Comparison of ENCODE assay signal across 8 cellular contexts in genomic region chr11:124875943-124876817, GRCh38. TPM values are rescaled to one million over a fixed set of nuclear protein-coding genes. Genes with fewer than 3 reads are reported as not detected.
DNase-seq lines count a peak whose midpoint lies in the region; ATAC-seq and TF ChIP-seq lines count a peak whose summit lies in the region.

No MANE protein-coding gene starts in this region.

- H3K36me3 ChIP-seq in CD8-positive, alpha-beta T cell (ENCODE audit: insufficient read depth, low read length): no peaks in the 10 kb centered on the region
- H3K36me3 ChIP-seq in OCI-LY7 (ENCODE audit: insufficient read depth, low read length) (no peaks in the 10 kb centered on the region), muscle layer of colon (ENCODE audit: insufficient read depth, low read length) (no peaks in the 10 kb centered on the region)

- H3K9me2 ChIP-seq in OCI-LY7 (ENCODE audit: insufficient read depth, low read length): no peaks in the 10 kb centered on the region

- peak overlapping the region; percentile 46 for H2AFZ ChIP-seq in OCI-LY7 (ENCODE audit: low read length)

- no peaks in the 10 kb centered on the region for H3K9me3 ChIP-seq in CD8-positive, alpha-beta T cell (ENCODE audit: low read length)
- no peaks in the 10 kb centered on the region for H3K9me3 ChIP-seq in OCI-LY7 (ENCODE audit: low read length)
- H3K9me3 ChIP-seq in muscle layer of colon (ENCODE audit: low read length): no peaks in the 10 kb centered on the region

- no peaks in the 10 kb centered on the region for H3K27me3 ChIP-seq in CD8-positive, alpha-beta T cell (ENCODE audit: insufficient read depth, low read length)
- peaks cover 0 to 26% of the 10 kb centered on the region in 2 donors for H3K27me3 ChIP-seq in muscle layer of colon (ENCODE audit: control insufficient read depth in 1 of 2, insufficient read depth in 2 of 2, low read length in 2 of 2)

- H3K4me3 ChIP-seq in CD8-positive, alpha-beta T cell (ENCODE audit: low read depth, low read length): peak overlapping the region; percentile 75
- peak overlapping the region; percentile 57 for H3K4me3 ChIP-seq in OCI-LY7 (ENCODE audit: low read depth, low read length, poor library complexity, severe bottlenecking)
- peak overlapping the region; percentile 77 to 90 for H3K4me3 ChIP-seq in muscle layer of colon (ENCODE audit: low read depth in 1 of 2, low read length in 2 of 2)

- H3K9me3 Mint-ChIP-seq in CD8-positive, alpha-beta T cell: no peaks in the 10 kb centered on the region

- no TSS peak for BruUV-seq in OCI-LY7 (replicated peaks; lab: Mats Ljungman, UMichigan)

- peak overlapping the region; percentile 93 for H3K4me3 Mint-ChIP-seq in CD8-positive, alpha-beta T cell

- peaks cover 16% of the 10 kb centered on the region for H3K4me1 ChIP-seq in CD8-positive, alpha-beta T cell (ENCODE audit: insufficient read depth, low read length)
- no peaks in the 10 kb centered on the region for H3K4me1 ChIP-seq in OCI-LY7 (ENCODE audit: insufficient read depth, low read length, poor library complexity, severe bottlenecking)
- H3K4me1 ChIP-seq in muscle layer of colon (ENCODE audit: insufficient read depth, low read length): peaks cover 18% of the 10 kb centered on the region

- H3K4me1 Mint-ChIP-seq in CD8-positive, alpha-beta T cell (ENCODE audit: low read depth): peaks cover 24% of the 10 kb centered on the region

- ATAC-seq in CD8-positive, alpha-beta T cell: peak; percentile 91
- peak; percentile 90 for ATAC-seq in GM19452 (IDR thresholded peaks at IDR 0.05; ENCODE audit: unreplicated experiment)
- ATAC-seq in HG03571 (IDR thresholded peaks at IDR 0.05; ENCODE audit: unreplicated experiment): peak; percentile 88
- ATAC-seq in esophagus mucosa: peak; percentile 90

- H3K27me3 Mint-ChIP-seq in CD8-positive, alpha-beta T cell (ENCODE audit: low read depth): peaks cover 27% of the 10 kb centered on the region

- H3K4me2 ChIP-seq in OCI-LY7 (ENCODE audit: low read length): peak overlapping the region; percentile 65

- H3K36me3 Mint-ChIP-seq in CD8-positive, alpha-beta T cell: no peaks in the 10 kb centered on the region

- DNase-seq in CD8-positive, alpha-beta T cell: peak; percentile 60 to 88 (median 70)
- peak; percentile 71 for DNase-seq in OCI-LY7 (ENCODE audit: low spot score)
- DNase-seq in activated T-cell treated with anti-CD3 and anti-CD28 coated beads for 48 hours (ENCODE audit: low read depth): peak; percentile 78
- DNase-seq in stimulated activated CD8-positive, alpha-beta memory T cell treated with anti-CD3 and anti-CD28 coated beads, Interleukin-4, amount 100 ng/mL, for 48 hours: peak; percentile 85

- H4K20me1 ChIP-seq in OCI-LY7 (ENCODE audit: insufficient read depth, low read length): no peaks in the 10 kb centered on the region

- peak overlapping the region; percentile 92 for H3K27ac Mint-ChIP-seq in CD8-positive, alpha-beta T cell

- CTCF ChIA-PET in CD8-positive, alpha-beta T cell (lab: Charles Lee): interaction anchor here (0.6 to 1.6 kb wide), 25 partner anchors 8 to 265 kb away, joined by 3 to 22 read pairs (median 3); partner anchors contain the start of genes CCDC15, ROBO3 and TMEM218
- CTCF ChIA-PET in OCI-LY7 (lab: Charles Lee; ENCODE audit: unreplicated experiment): interaction anchor here (0.6 kb wide), 1 partner anchor 130 kb away, joined by 3 read pairs; no protein-coding TSS in a partner anchor

- H3K79me2 ChIP-seq in OCI-LY7 (ENCODE audit: insufficient read depth, low read depth, low read length): no peaks in the 10 kb centered on the region

- intact Hi-C loops in CD8-positive, alpha-beta T cell (cut with DNase I, micrococcal nuclease): loop anchor here (1.0 to 5.0 kb wide), 11 partner anchors 39 to 235 kb away; partner anchors contain the start of genes CCDC15 (in 2 of the 2), TMEM218 (in 2 of the 2), ESAM (in 1 of the 2) and MSANTD2 (in 1 of the 2)
- intact Hi-C loops in OCI-LY7 (cut with micrococcal nuclease; ENCODE audit: unreplicated experiment): no loop called here

- H3K27ac ChIP-seq in CD8-positive, alpha-beta T cell (ENCODE audit: low read depth, low read length): peak overlapping the region; percentile 77
- H3K27ac ChIP-seq in OCI-LY7 (ENCODE audit: low read depth, low read length, poor library complexity, severe bottlenecking): no peak overlapping the region
- peak overlapping the region; percentile 93 for H3K27ac ChIP-seq in muscle layer of colon (ENCODE audit: low read depth, low read length)

- peak; percentile 65 for TF ChIP-seq CTCF in CD8-positive, alpha-beta T cell (IDR thresholded peaks at IDR 0.05)
- peak; percentile 81 for TF ChIP-seq CTCF in OCI-LY7 (conservative IDR thresholded peaks at IDR 0.05; ENCODE audit: low read length)

- POLR2A ChIA-PET in CD8-positive, alpha-beta T cell (lab: Charles Lee): interaction anchor here (0.7 to 1.8 kb wide), 12 partner anchors 10 to 253 kb away, joined by 3 to 26 read pairs (median 6); partner anchors contain the start of genes CCDC15, MSANTD2, ROBO3 and TBRG1
- POLR2A ChIA-PET in OCI-LY7 (lab: Charles Lee): no interaction called here

- peak overlapping the region; percentile 69 for H3K9ac ChIP-seq in muscle layer of colon (ENCODE audit: low read length)

RNA-seq across cellular contexts. Expression of gene ROBO3, which starts 10.9 kb away (rescaled TPM):
- total RNA-seq in CD8-positive, alpha-beta T cell: 10 to 100 TPM; 19.8 to 20.8 TPM
- total RNA-seq in OCI-LY7 (2014; rRNA removed; shearing (Covaris generic)): 0.19 and 0.28 TPM in 2 replicates
- total RNA-seq in OCI-LY7 (2022) (not detected in 2 replicates), esophagus mucosa (2.6 TPM)

RNA-seq across cellular contexts. Expression of gene ROBO4, which starts 21.5 kb away (rescaled TPM):
- total RNA-seq in CD8-positive, alpha-beta T cell: not detected
- not detected in 2 replicates for total RNA-seq in OCI-LY7 (2014; rRNA removed; shearing (Covaris generic))
- total RNA-seq in OCI-LY7 (2022) (not detected in 2 replicates), esophagus mucosa (2.3 TPM)

RNA-seq across cellular contexts. Expression of gene HEPN1, which starts 42.9 kb away (rescaled TPM):
- not detected for total RNA-seq in CD8-positive, alpha-beta T cell
- total RNA-seq in OCI-LY7 (2014; rRNA removed; shearing (Covaris generic)): not detected in 2 replicates
- total RNA-seq in OCI-LY7 (2022) (not detected in 2 replicates), esophagus mucosa (not detected)

RNA-seq across cellular contexts. Expression of gene HEPACAM, which starts 59.7 kb away (rescaled TPM):
- not detected for total RNA-seq in CD8-positive, alpha-beta T cell
- not detected in 2 replicates for total RNA-seq in OCI-LY7 (2014; rRNA removed; shearing (Covaris generic))
- total RNA-seq in OCI-LY7 (2022) (not detected in 2 replicates), esophagus mucosa (not detected)
